15 cellular contexts compared by ENCODE assay signal in genomic region chr1:12458571-12458970, GRCh38.
A peak's percentile ranks its signal among the peaks of the same experiment; 100 is the strongest.
DNase-seq lines count a peak whose midpoint lies in the region; ATAC-seq, FAIRE-seq and TF ChIP-seq lines count a peak whose summit lies in the region.
"Had no signal": no experiment of that assay in that cellular context is flagged by ENCODE, and none has a peak within 500 bp of the region (broad histone marks: within the 10 kb centered on the region; RNA-seq: fewer than 3 reads in every experiment).

No MANE protein-coding gene starts in this region.

- H3K9me3 ChIP-seq in liver (ENCODE audit: control insufficient read depth in 4 of 4, low read length in 3 of 4) (no peaks in the 10 kb centered on the region), HepG2 (ENCODE audit: low read length) (no peaks in the 10 kb centered on the region), adipocyte (ENCODE audit: control insufficient read depth, low read length) (no peaks in the 10 kb centered on the region), H9 (ENCODE audit: control insufficient read depth, low read depth, low read length) (no peaks in the 10 kb centered on the region)

- TF ChIP-seq CTCF in liver (IDR thresholded peaks at IDR 0.05; ENCODE audit: low read depth, low read length, missing input control), result no peak
- TF ChIP-seq CTCF in HepG2 (CRISPR knock-in tag; IDR thresholded peaks at IDR 0.05), result no peak
- no peak for TF ChIP-seq CTCF in nephron (IDR thresholded peaks at IDR 0.05; ENCODE audit: unreplicated experiment in 3 of 3)
- no peak for TF ChIP-seq CTCF in H9 (conservative IDR thresholded peaks at IDR 0.05)

- peak overlapping the region; percentile 22 to 84 for H3K27ac ChIP-seq in liver (ENCODE audit: low read depth in 1 of 2, low read length in 2 of 2)
- no peak overlapping the region for H3K27ac ChIP-seq in HepG2 (ENCODE audit: extremely low read length, insufficient read depth, low read length)
- no peak overlapping the region for H3K27ac ChIP-seq in H9 (ENCODE audit: insufficient read length, low read depth, low read length)

- H2AFZ ChIP-seq in HepG2 (ENCODE audit: low read length) (no peak overlapping the region), H9 (ENCODE audit: low read length) (no peak overlapping the region)

- no peak overlapping the region for H3K56ac ChIP-seq in H9 (ENCODE audit: insufficient read length, low read depth, low read length)

- BruUV-seq in HepG2 (replicated peaks; lab: Mats Ljungman, UMichigan), result no TSS peak

- peaks cover 73% of the 10 kb centered on the region for H3K4me1 Mint-ChIP-seq in nephron
- H3K4me1 Mint-ChIP-seq in H9, result peaks cover 9 to 10% of the 10 kb centered on the region in 2 experiments

- H3K18ac ChIP-seq in H9 (ENCODE audit: insufficient read length, low read depth, low read length), result no peak overlapping the region

- peaks cover 12 to 58% (median 45%) of the 10 kb centered on the region in 4 donors for H3K4me1 ChIP-seq in liver (ENCODE audit: control insufficient read depth in 4 of 4, insufficient read depth in 4 of 4, low read length in 3 of 4)
- H3K4me1 ChIP-seq in HepG2 (ENCODE audit: insufficient read depth, low read length), result peaks cover 24% of the 10 kb centered on the region
- peaks cover 82% of the 10 kb centered on the region for H3K4me1 ChIP-seq in adipocyte (ENCODE audit: control insufficient read depth, insufficient read depth, low read length)
- peaks cover under 1% of the 10 kb centered on the region; the same call in 1 of the 2 replicates for H3K4me1 ChIP-seq in H9 (ENCODE audit: insufficient read depth, low read length)

- H2AK5ac ChIP-seq in H9 (ENCODE audit: insufficient read length, low read length), result no peak overlapping the region

- H3K9me3 Mint-ChIP-seq in nephron (no peaks in the 10 kb centered on the region), H9 (no peaks in the 10 kb centered on the region)
- H3K9me3 Mint-ChIP-seq: neural crest cell had no signal

- no peak overlapping the region for H2BK15ac ChIP-seq in H9 (ENCODE audit: low read depth, low read length)

- TF ChIP-seq RAD21 in liver (IDR thresholded peaks at IDR 0.05), result no peak
- no peak for TF ChIP-seq RAD21 in HepG2 (CRISPR knock-in tag; IDR thresholded peaks at IDR 0.05)

- H3K79me2 ChIP-seq in HepG2 (ENCODE audit: insufficient read depth, low read length), result no peaks in the 10 kb centered on the region
- H3K79me2 ChIP-seq in H9 (ENCODE audit: insufficient read depth, low read length), result no peaks in the 10 kb centered on the region

- H3K4me3 Mint-ChIP-seq in nephron, result no peak overlapping the region
- no peak overlapping the region for H3K4me3 Mint-ChIP-seq in H9
- H3K4me3 Mint-ChIP-seq: neural crest cell had no signal

- H3K4me2 ChIP-seq in HepG2 (ENCODE audit: low read depth, low read length) (no peak overlapping the region), H9 (ENCODE audit: insufficient read depth, insufficient read length, low read length) (no peak overlapping the region)
- H3K4me2 ChIP-seq: smooth muscle cell had no signal

- no peaks in the 10 kb centered on the region for H3K23me2 ChIP-seq in H9 (ENCODE audit: insufficient read length, low read depth, low read length, poor library complexity, severe bottlenecking)

- no peaks in the 10 kb centered on the region for H3K79me1 ChIP-seq in H9 (ENCODE audit: insufficient read depth, low read depth, low read length, poor library complexity, severe bottlenecking)

- no peak overlapping the region for H3K14ac ChIP-seq in H9 (ENCODE audit: insufficient read depth, low read length)

- H2BK20ac ChIP-seq in H9 (ENCODE audit: low read depth, low read length, poor library complexity, severe bottlenecking), result no peak overlapping the region

- H3K36me3 ChIP-seq in liver (ENCODE audit: control insufficient read depth in 4 of 4, insufficient read depth in 3 of 4, low read depth in 1 of 4, low read length in 3 of 4) (no peaks in the 10 kb centered on the region), HepG2 (replicated peaks in 1 of 2; ENCODE audit: control insufficient read depth in 1 of 2, insufficient read depth in 2 of 2, low read length in 2 of 2) (peaks cover 10 to 27% of the 10 kb centered on the region in 2 experiments; a peak in 4 of 5 replicates), adipocyte (ENCODE audit: control insufficient read depth, insufficient read depth, low read length, severe bottlenecking) (no peaks in the 10 kb centered on the region)

- H3K23ac ChIP-seq in H9 (ENCODE audit: insufficient read length, low read depth, low read length), result no peak overlapping the region

- 29% methylated on average over 1 of the region's 1 CpG for WGBS in liver
- WGBS in HepG2 (ENCODE audit: low lambda C conversion rate), result 100% methylated on average over 1 of the region's 1 CpG
- WGBS in H9 (ENCODE audit: extremely low coverage, insufficient read length, low lambda C conversion rate), result no CpG with 5 or more reads among the region's 1 CpG

- H3K36me3 Mint-ChIP-seq in nephron (ENCODE audit: low read depth), result peaks cover 43% of the 10 kb centered on the region
- peaks cover 0 to 8% (median 4%) of the 10 kb centered on the region in 3 experiments; a peak in 3 of 7 replicates for H3K36me3 Mint-ChIP-seq in H9 (ENCODE audit: insufficient read depth in 1 of 3, low read depth in 3 of 3)

- peaks cover 5% of the 10 kb centered on the region for H3K27me3 Mint-ChIP-seq in nephron (ENCODE audit: low read depth)
- H3K27me3 Mint-ChIP-seq in H9 (ENCODE audit: low read depth), result no peaks in the 10 kb centered on the region

- TF ChIP-seq POLR2A in HepG2 (IDR thresholded peaks at IDR 0.05; ENCODE audit: insufficient read depth in 1 of 2, low read depth in 2 of 2, low read length in 2 of 2), result no peak

- no peak overlapping the region for H4K91ac ChIP-seq in H9 (ENCODE audit: insufficient read length, low read depth, low read length)

- POLR2A ChIA-PET in HepG2 (lab: Yijun Ruan, JAX), result interaction anchor here (0.7 kb wide), 1 partner anchor 19 kb away, joined by 3 read pairs; no protein-coding TSS in a partner anchor

- H3K9ac ChIP-seq in liver (ENCODE audit: low read depth in 1 of 2, low read length in 2 of 2), result no peak overlapping the region
- no peak overlapping the region for H3K9ac ChIP-seq in HepG2 (ENCODE audit: insufficient read depth, low read depth, low read length)
- H3K9ac ChIP-seq in adipocyte (ENCODE audit: low read length), result peak overlapping the region; percentile 79
- no peak overlapping the region for H3K9ac ChIP-seq in H9 (ENCODE audit: extremely low read depth, insufficient read length, low read length)

- FAIRE-seq in HepG2 (lab: Jason Lieb, UNC), result no peak
- FAIRE-seq: bronchial epithelial cell had no signal

- no peak overlapping the region for H4K5ac ChIP-seq in H9 (ENCODE audit: insufficient read length, low read depth, low read length)

- CTCF ChIA-PET in HepG2 (lab: Yijun Ruan, JAX; ENCODE audit: low intra/inter-chr PET ratio, low total read pairs), result no interaction called here

- H3K27ac Mint-ChIP-seq in nephron (peak overlapping the region in 2 of 3 experiments; percentile 93 to 99), H9 (0 out of 7 replicates have a peak overlapping the region, but pooled peaks of 1 of the 3 experiments have one; percentile 10)

- H4K20me1 ChIP-seq in HepG2 (ENCODE audit: insufficient read depth, low read length), result no peaks in the 10 kb centered on the region
- no peaks in the 10 kb centered on the region for H4K20me1 ChIP-seq in H9 (ENCODE audit: control insufficient read depth, insufficient read depth, insufficient read length)

- H3K4ac ChIP-seq in H9 (ENCODE audit: low read depth, low read length), result no peak overlapping the region

- H2BK12ac ChIP-seq in H9 (ENCODE audit: insufficient read length, low read depth, low read length), result no peak overlapping the region

- TF ChIP-seq EP300 in HepG2 (IDR thresholded peaks at IDR 0.05; ENCODE audit: low read depth in 2 of 2, low read length in 2 of 2) (no peak), HepG2 (CRISPR knock-in tag; IDR thresholded peaks at IDR 0.05; ENCODE audit: borderline replicate concordance) (no peak)

- DNase-seq in HepG2 (ENCODE audit: low spot score) (no peak), adipocyte (ENCODE audit: low read depth) (no peak), COLO829 (ENCODE audit: low spot score) (no peak), H9 (no peak)
- DNase-seq: activated CD4-positive, alpha-beta T cell treated with anti-CD3 and anti-CD28 coated beads for 4 hours; DMS79 treated with DMSO at 0.1 percent for 48 hours; NCI-H446 treated with DMSO at 0.1 percent for 48 hours; OCI-M1 had no signal

- no peaks in the 10 kb centered on the region for H3K27me3 ChIP-seq in liver (ENCODE audit: control insufficient read depth in 4 of 4, insufficient read depth in 4 of 4, low read length in 3 of 4)
- H3K27me3 ChIP-seq in HepG2 (ENCODE audit: control insufficient read depth in 1 of 2, insufficient read depth in 2 of 2, low read length in 2 of 2), result no peaks in the 10 kb centered on the region
- H3K27me3 ChIP-seq in adipocyte (replicated peaks; ENCODE audit: control insufficient read depth, insufficient read depth, low read length), result no peaks in the 10 kb centered on the region
- H3K27me3 ChIP-seq in H9 (ENCODE audit: insufficient read depth, low read length), result no peaks in the 10 kb centered on the region

- in situ Hi-C loops in HepG2 (cut with HindIII; ENCODE audit: extremely low pct_ligation_motif_present, low pct_unique_long_range_greater_than_20kb), result no loop called here

- no peak overlapping the region for H2BK5ac ChIP-seq in H9 (ENCODE audit: insufficient read length, low read length)

- intact Hi-C loops in HepG2 (cut with micrococcal nuclease; ENCODE audit: unreplicated experiment), result no loop called here

- no peak overlapping the region for H3T11ph ChIP-seq in H9 (ENCODE audit: low read length)

- H2BK120ac ChIP-seq in H9 (ENCODE audit: low read depth, low read length, poor library complexity, severe bottlenecking), result no peak overlapping the region

- H3K4me3 ChIP-seq in liver (ENCODE audit: low read depth in 1 of 3, low read length in 3 of 3), result no peak overlapping the region
- H3K4me3 ChIP-seq in HepG2 (replicated peaks in 1 of 3; ENCODE audit: insufficient read depth in 1 of 3, low read depth in 2 of 3, low read length in 3 of 3), result no peak overlapping the region
- H3K4me3 ChIP-seq in adipocyte (ENCODE audit: low read length), result no peak overlapping the region
- H3K4me3 ChIP-seq: smooth muscle cell had no signal

- H4K8ac ChIP-seq in H9 (replicated peaks; ENCODE audit: insufficient read length, low read depth, low read length), result no peak overlapping the region

- ATAC-seq in HepG2, result no peak
- no peak for ATAC-seq in GM19467 (IDR thresholded peaks at IDR 0.05; ENCODE audit: unreplicated experiment)
- ATAC-seq in GM18520 (IDR thresholded peaks at IDR 0.05; ENCODE audit: unreplicated experiment), result no peak

TF ChIP-seq in liver, 16 proteins besides CTCF, POLR2A, EP300 and RAD21 (continues in another document):
- no peak for TF ChIP-seq SP1 (IDR thresholded peaks at IDR 0.05)
- TF ChIP-seq FOXA2 (IDR thresholded peaks at IDR 0.05), result no peak

TF ChIP-seq in HepG2, 621 proteins besides CTCF, POLR2A, EP300 and RAD21 (continues in another document):
- no peak for TF ChIP-seq ZNF781 (CRISPR knock-in tag; IDR thresholded peaks at IDR 0.05; ENCODE audit: borderline replicate concordance, not compliant biosample characterization)
- TF ChIP-seq NONO (IDR thresholded peaks at IDR 0.05), result no peak
- no peak for TF ChIP-seq NONO (CRISPR knock-in tag; conservative IDR thresholded peaks at IDR 0.05)
- no peak for TF ChIP-seq RNF2 (conservative IDR thresholded peaks at IDR 0.05; ENCODE audit: low read depth)
- no peak for TF ChIP-seq ZNF569 (CRISPR knock-in tag; IDR thresholded peaks at IDR 0.05; ENCODE audit: borderline replicate concordance)
- no peak for TF ChIP-seq NCOA1 (CRISPR knock-in tag; IDR thresholded peaks at IDR 0.05)

Comparison
In these comparisons a context has a peak if more than half of its experiments do, and no peak if none do; other contexts are left out.
1. H3K27ac ChIP-seq: peak in liver (2 of 2); none in HepG2 (single experiment) and H9 (single experiment).